In genomic region chr1:3869751-3870301, GRCh38 we compare ENCODE assay signal across 2 cellular contexts.
TF ChIP-seq lines count a peak whose summit lies in the region.

No MANE protein-coding gene starts in this region.

TF ChIP-seq in GM23338, 12 proteins besides CTCF, POLR2A, EP300 and RAD21:
- TF ChIP-seq STAT1 (IDR thresholded peaks at IDR 0.05; ENCODE audit: unreplicated experiment) = no peak
- no peak for TF ChIP-seq POLR2AphosphoS5 (IDR thresholded peaks at IDR 0.05; ENCODE audit: low read depth)
- TF ChIP-seq REST (IDR thresholded peaks at IDR 0.05; ENCODE audit: unreplicated experiment) = no peak
- TF ChIP-seq ZNF114 (CRISPR knock-in tag; IDR thresholded peaks at IDR 0.05) = no peak
- TF ChIP-seq NANOG (IDR thresholded peaks at IDR 0.05; ENCODE audit: borderline replicate concordance) = no peak
- TF ChIP-seq ZNF331 (CRISPR knock-in tag; IDR thresholded peaks at IDR 0.05; ENCODE audit: low read depth) = no peak
- TF ChIP-seq ZNF462 (CRISPR knock-in tag; IDR thresholded peaks at IDR 0.05) = no peak
- no peak for TF ChIP-seq EZH2 (IDR thresholded peaks at IDR 0.05; ENCODE audit: low read depth, unreplicated experiment)
- no peak for TF ChIP-seq CREB1 (CRISPR knock-in tag; IDR thresholded peaks at IDR 0.05; ENCODE audit: low read depth)
- TF ChIP-seq ETS1 (IDR thresholded peaks at IDR 0.05) = no peak
- TF ChIP-seq EZH2phosphoT487 (IDR thresholded peaks at IDR 0.05; ENCODE audit: unreplicated experiment) = no peak
- TF ChIP-seq JUNB (IDR thresholded peaks at IDR 0.05; ENCODE audit: unreplicated experiment) = no peak

TF ChIP-seq in H1, 55 proteins besides CTCF, POLR2A, EP300 and RAD21:
- TF ChIP-seq RFX5 (IDR thresholded peaks at IDR 0.05; ENCODE audit: borderline replicate concordance, low read depth, low read length) (no peak), TEAD4 (IDR thresholded peaks at IDR 0.05; ENCODE audit: low read depth, low read length) (no peak), KDM4A (IDR thresholded peaks at IDR 0.05; ENCODE audit: low read depth, low read length, severe bottlenecking) (no peak), CHD7 (IDR thresholded peaks at IDR 0.05; ENCODE audit: insufficient replicate concordance, low read length) (no peak), RXRA (IDR thresholded peaks at IDR 0.05; ENCODE audit: insufficient read depth, low read depth, low read length) (no peak), EZH2 (IDR thresholded peaks at IDR 0.05; ENCODE audit: low read depth, low read length, severe bottlenecking) (no peak), GABPA (IDR thresholded peaks at IDR 0.05; ENCODE audit: borderline replicate concordance, insufficient read depth, low read length) (no peak), KDM1A (IDR thresholded peaks at IDR 0.05; ENCODE audit: borderline replicate concordance, low read length) (no peak), CEBPB (IDR thresholded peaks at IDR 0.05; ENCODE audit: low read depth, low read length) (no peak), ATF2 (IDR thresholded peaks at IDR 0.05; ENCODE audit: low read length) (no peak)
